Comparison of ENCODE assay signal across 5 cellular contexts in the genomic region with DNA sequence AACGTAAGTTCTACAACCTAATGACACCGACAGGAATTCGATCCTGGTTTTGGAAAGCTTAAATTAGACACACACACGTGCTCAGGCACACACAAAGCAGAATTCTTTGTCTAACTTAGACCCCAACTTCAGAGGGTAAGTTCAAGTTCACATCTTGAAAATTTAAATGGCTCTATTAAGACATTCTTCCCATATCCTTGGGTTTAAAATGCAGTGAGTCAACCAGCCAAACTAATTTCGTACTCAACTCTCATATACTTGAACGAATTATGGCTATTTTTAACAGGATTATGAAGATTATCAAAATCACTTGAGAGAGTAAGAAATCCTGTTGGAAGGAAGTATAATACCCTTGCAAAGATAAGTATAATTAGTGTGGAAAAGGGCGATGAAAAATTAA.
"Had no signal": no experiment of that assay in that cellular context is flagged by ENCODE, and none has a peak within 500 bp of the region (broad histone marks: within the 10 kb centered on the region; RNA-seq: fewer than 3 reads in every experiment).

No MANE protein-coding gene starts in this region.

- H3K27ac ChIP-seq: body of pancreas, tibial nerve, uterus had no signal

- H3K4me1 ChIP-seq: uterus had no signal

- H3K36me3 ChIP-seq: tibial nerve, uterus had no signal

- H3K4me3 ChIP-seq: body of pancreas, lung, tibial nerve, uterus had no signal

- H3K9me3 ChIP-seq: body of pancreas, tibial nerve, uterus had no signal

- H3K27me3 ChIP-seq: body of pancreas, tibial nerve, uterus had no signal

- DNase-seq: kidney had no signal

- FAIRE-seq: kidney had no signal
